ENCODE assay signal across 32 cellular contexts in genomic region chr6:75516757-75517156, GRCh38. TPM values are rescaled to one million over a fixed set of nuclear protein-coding genes. Genes with fewer than 3 reads are reported as not detected.
"Had no signal": no experiment of that assay in that cellular context is flagged by ENCODE, and none has a peak within 500 bp of the region (broad histone marks: within the 10 kb centered on the region; RNA-seq: fewer than 3 reads in every experiment).

No MANE protein-coding gene starts in this region.

- DNase-seq: activated CD4-positive, alpha-beta memory T cell treated with anti-CD3 and anti-CD28 coated beads for 36 hours; activated CD4-positive, alpha-beta T cell treated with anti-CD3 and anti-CD28 coated beads for 36 hours; activated CD4-positive, alpha-beta T cell treated with anti-CD3 and anti-CD28 coated beads, Interleukin-2, amount 10 ng/mL, durations not matched to agents 24 days and 14 days; activated CD4-positive, CD25-positive, alpha-beta regulatory T cell; activated CD4-positive, CD25-positive, alpha-beta regulatory T cell treated with anti-CD3 and anti-CD28 coated beads, Interleukin-2, amount 50 U/mL, for 72 hours; activated CD8-positive, alpha-beta memory T cell treated with anti-CD3 and anti-CD28 coated beads, Interleukin-2, amount 10 ng/mL, durations not matched to agents 7 days and 5 days; activated CD8-positive, alpha-beta memory T cell treated with anti-CD3 and anti-CD28 coated beads, Interleukin-2, amount 50 U/mL, for 4 hours; activated CD8-positive, alpha-beta T cell treated with anti-CD3 and anti-CD28 coated beads, Interleukin-2, amount 10 ng/mL, durations not matched to agents 7 days and 5 days; activated effector memory CD4-positive, alpha-beta T cell treated with anti-CD3 and anti-CD28 coated beads, Interleukin-2, amount 50 U/mL, for 16 hours; activated naive CD4-positive, alpha-beta T cell treated with anti-CD3 and anti-CD28 coated beads for 36 hours; activated naive CD8-positive, alpha-beta T cell treated with anti-CD3 and anti-CD28 coated beads for 36 hours; activated naive CD8-positive, alpha-beta T cell treated with anti-CD3 and anti-CD28 coated beads, Interleukin-2, amount 50 U/mL, for 24 hours; activated T-cell treated with anti-CD3 and anti-CD28 coated beads, Interleukin-2, amount 50 U/mL, for 1 hour; activated T-cell treated with anti-CD3 and anti-CD28 coated beads, Interleukin-2, amount 50 U/mL, for 48 hours; adrenal gland; amygdala; aorta; body of pancreas; caudate nucleus; effector CD8-positive, alpha-beta T cell; foreskin fibroblast; gastrocnemius medialis; glutamatergic neuron; heart left ventricle; T-helper 17 cell; T1000; WERI-Rb-1 had no signal

- H3K36me3 ChIP-seq: adrenal gland, gastrocnemius medialis, heart left ventricle, WERI-Rb-1 had no signal

- FAIRE-seq: colon had no signal

- ATAC-seq: activated CD4-positive, alpha-beta T cell treated with anti-CD3 and anti-CD28 coated beads for 36 hours; activated CD8-positive, alpha-beta memory T cell treated with anti-CD3 and anti-CD28 coated beads, Interleukin-2, amount 10 ng/mL, durations not matched to agents 7 days and 5 days; activated CD8-positive, alpha-beta T cell treated with anti-CD3 and anti-CD28 coated beads, Interleukin-2, amount 10 ng/mL, durations not matched to agents 7 days and 5 days; activated naive CD8-positive, alpha-beta T cell treated with anti-CD3 and anti-CD28 coated beads, Interleukin-2, amount 50 U/mL, for 24 hours; body of pancreas; esophagus mucosa; gastrocnemius medialis; heart left ventricle; T-helper 17 cell had no signal

- H3K4me3 ChIP-seq: adrenal gland, body of pancreas, gastrocnemius medialis, heart left ventricle had no signal

- H3K4me1 ChIP-seq: adrenal gland, body of pancreas, gastrocnemius medialis, heart left ventricle had no signal

- H3K27me3 ChIP-seq: adrenal gland, body of pancreas, gastrocnemius medialis, heart left ventricle had no signal

- H3K27ac ChIP-seq: adrenal gland, body of pancreas, gastrocnemius medialis, heart left ventricle, WERI-Rb-1 had no signal

- H3K9me3 ChIP-seq: adrenal gland, body of pancreas, gastrocnemius medialis, heart left ventricle had no signal

RNA-seq across cellular contexts. Expression of gene FILIP1, which starts 23.2 kb away (rescaled TPM):
- total RNA-seq: activated CD4-positive, alpha-beta memory T cell treated with anti-CD3 and anti-CD28 coated beads for 36 hours; activated CD4-positive, alpha-beta T cell treated with anti-CD3 and anti-CD28 coated beads for 36 hours; activated CD4-positive, alpha-beta T cell treated with anti-CD3 and anti-CD28 coated beads, Interleukin-2, amount 10 ng/mL, durations not matched to agents 24 days and 14 days; activated CD8-positive, alpha-beta memory T cell treated with anti-CD3 and anti-CD28 coated beads for 36 hours; activated CD8-positive, alpha-beta memory T cell treated with anti-CD3 and anti-CD28 coated beads, Interleukin-2, amount 10 ng/mL, durations not matched to agents 7 days and 5 days; activated CD8-positive, alpha-beta T cell treated with anti-CD3 and anti-CD28 coated beads, Interleukin-2, amount 10 ng/mL, durations not matched to agents 7 days and 5 days; activated naive CD4-positive, alpha-beta T cell treated with anti-CD3 and anti-CD28 coated beads for 36 hours; activated naive CD8-positive, alpha-beta T cell treated with anti-CD3 and anti-CD28 coated beads for 36 hours; activated T-helper 1 cell treated with anti-CD3 and anti-CD28 coated beads, Interleukin-12 subunit alpha, Interleukin-12 subunit beta, Interleukin-2, Interleukin-4 antibody, amounts not matched to agents 30 ng/mL and 10 ng/mL and 1 ng/mL, durations not matched to agents 14 hours and 24 hours and 36 hours; activated T-helper 2 cell treated with anti-CD3 and anti-CD28 coated beads, Interferon-gamma antibody, Interleukin-2, Interleukin-4, amounts not matched to agents 10 μg/mL and 5 μg/mL and 100 μg/mL, durations not matched to agents 14 hours and 24 hours and 36 hours had no signal
